Comparison of ENCODE assay signal across 8 cellular contexts in the genomic region with DNA sequence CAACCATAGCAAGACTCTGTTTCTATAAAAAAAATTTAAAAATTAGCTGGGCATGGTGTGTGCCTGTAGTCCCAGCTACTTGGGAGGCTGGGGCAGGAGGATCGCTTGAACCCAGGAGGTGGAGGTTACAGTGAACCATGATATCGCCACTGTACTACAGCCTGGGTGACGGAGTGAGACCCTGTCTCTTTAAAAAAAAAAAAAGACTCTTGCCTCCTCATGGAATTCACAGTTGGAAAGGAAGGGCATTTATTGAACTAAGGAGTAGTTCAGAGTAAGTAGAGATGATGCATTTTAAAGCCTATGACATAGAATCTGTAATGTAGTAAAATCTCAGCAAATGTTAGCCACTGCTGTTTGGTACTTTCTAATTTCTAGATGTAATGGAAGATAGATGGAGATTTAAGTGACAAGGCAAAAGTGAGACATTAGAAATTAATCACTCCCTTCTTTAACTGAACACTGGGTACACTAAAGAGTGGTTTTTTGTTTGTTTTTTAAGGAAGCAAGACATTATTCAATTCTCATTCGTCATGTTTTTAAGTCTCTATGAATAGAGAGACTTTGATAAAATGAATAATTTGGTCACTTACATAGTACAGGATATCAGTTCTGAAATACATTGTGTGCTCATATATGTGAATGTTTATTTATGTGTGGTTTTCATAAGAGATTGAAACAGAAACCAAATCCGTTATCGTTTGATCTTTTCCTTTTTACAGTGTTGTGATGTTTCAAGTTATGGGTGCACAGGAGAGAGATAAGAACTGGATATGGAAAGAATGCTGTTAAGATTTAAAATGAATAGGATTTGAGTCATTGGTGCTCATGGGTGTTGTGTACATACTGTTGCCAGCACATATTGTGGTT. TPM values are rescaled to one million over a fixed set of nuclear protein-coding genes. Genes with fewer than 3 reads are reported as not detected.
A peak's percentile ranks its signal among the peaks of the same experiment; 100 is the strongest.
DNase-seq lines count a peak whose midpoint lies in the region; ATAC-seq, FAIRE-seq and TF ChIP-seq lines count a peak whose summit lies in the region.

No MANE protein-coding gene starts in this region.

- H3K9ac ChIP-seq in mucosa of rectum (ENCODE audit: low read depth in 1 of 2, low read length in 2 of 2): peak overlapping the region; percentile 14 to 29

- DNase-seq in Caki2 (ENCODE audit: low read depth) (peak; percentile 63), LNCaP clone FGC (ENCODE audit: low read depth) (peak; percentile 52), bronchial epithelial cell (ENCODE audit: low read depth) (peak; percentile 89), head of caudate nucleus (no peak), HAP-1 (ENCODE audit: low spot score in 2 of 2) (no peak), mesothelial cell of epicardium (ENCODE audit: low spot score in 2 of 2, unreplicated experiment in 2 of 2) (no peak)

- H3K36me3 ChIP-seq in bronchial epithelial cell (ENCODE audit: control insufficient read depth, insufficient read depth, low read length) (peaks cover 3% of the 10 kb centered on the region), mucosa of rectum (ENCODE audit: control insufficient read depth in 2 of 2, insufficient read depth in 2 of 2, low read length in 2 of 2) (peaks cover 6 to 8% of the 10 kb centered on the region in 2 donors), HAP-1 (replicated peaks) (peaks cover 13% of the 10 kb centered on the region)

- no peak for FAIRE-seq in bronchial epithelial cell (lab: Jason Lieb, UNC)

- H3K27me3 ChIP-seq in bronchial epithelial cell (ENCODE audit: control insufficient read depth, insufficient read depth, low read length) (no peaks in the 10 kb centered on the region), mucosa of rectum (ENCODE audit: control insufficient read depth in 2 of 2, insufficient read depth in 2 of 2, low read length in 2 of 2) (no peaks in the 10 kb centered on the region), HAP-1 (ENCODE audit: low read depth) (no peaks in the 10 kb centered on the region)

- no peak overlapping the region for H3K27ac Mint-ChIP-seq in mesothelial cell of epicardium

- peaks cover 23% of the 10 kb centered on the region for H3K9me3 Mint-ChIP-seq in mesothelial cell of epicardium

- H3K4me3 Mint-ChIP-seq in mesothelial cell of epicardium: no peak overlapping the region

- no peak for TF ChIP-seq CTCF in LNCaP clone FGC (IDR thresholded peaks at IDR 0.05; ENCODE audit: control insufficient read depth, extremely low read depth, insufficient read depth)
- no peak for TF ChIP-seq CTCF in bronchial epithelial cell (IDR thresholded peaks at IDR 0.05; ENCODE audit: insufficient read depth, low read length, severe bottlenecking)
- no peak for TF ChIP-seq CTCF in mesothelial cell of epicardium (IDR thresholded peaks at IDR 0.05; ENCODE audit: unreplicated experiment)

- peak; percentile 68 for ATAC-seq in GM21528 (IDR thresholded peaks at IDR 0.05; ENCODE audit: low FRiP score, unreplicated experiment)

- no peaks in the 10 kb centered on the region for H3K27me3 Mint-ChIP-seq in mesothelial cell of epicardium (ENCODE audit: low read depth)

- intact Hi-C loops in head of caudate nucleus (cut with DNase I): no loop called here

- peak overlapping the region; percentile 5 to 39 for H3K27ac ChIP-seq in mucosa of rectum (ENCODE audit: low read depth in 2 of 2, low read length in 2 of 2)

- in situ Hi-C loops in Caki2 (cut with HindIII; ENCODE audit: low pct_unique_long_range_greater_than_20kb, low sequenced_read_pairs) (no loop called here), HAP-1 (cut with MboI; ENCODE audit: low sequenced_read_pairs) (no loop called here)

- peaks cover 8% of the 10 kb centered on the region for H3K4me1 Mint-ChIP-seq in mesothelial cell of epicardium

- H3K4me3 ChIP-seq in LNCaP clone FGC (ENCODE audit: low read depth, low read length): peak overlapping the region; percentile 21; the same call in 1 of the 2 replicates
- H3K4me3 ChIP-seq in bronchial epithelial cell (ENCODE audit: low read depth, low read length): no peak overlapping the region
- H3K4me3 ChIP-seq in mucosa of rectum (ENCODE audit: low read length in 2 of 2): peak overlapping the region in 1 of 2 donors; percentile 16
- no peak overlapping the region for H3K4me3 ChIP-seq in HAP-1

- H3K4me1 ChIP-seq in mucosa of rectum (ENCODE audit: control insufficient read depth in 2 of 2, insufficient read depth in 2 of 2, low read length in 2 of 2) (peaks cover 0 to 5% of the 10 kb centered on the region in 2 donors), HAP-1 (peaks cover 6% of the 10 kb centered on the region)

- peaks cover 25% of the 10 kb centered on the region for H3K36me3 Mint-ChIP-seq in mesothelial cell of epicardium

- peaks cover 0 to 10% of the 10 kb centered on the region in 2 donors for H3K9me3 ChIP-seq in mucosa of rectum (ENCODE audit: control insufficient read depth in 2 of 2, low read length in 2 of 2)
- peaks cover 5% of the 10 kb centered on the region; the same call in 1 of the 2 replicates for H3K9me3 ChIP-seq in HAP-1

RNA-seq across cellular contexts. Expression of a gene that starts 29.3 kb away (rescaled TPM):
- 12.0 and 16.8 TPM in 2 replicates for total RNA-seq in Caki2 (2014; rRNA removed; shearing (Covaris generic); ENCODE audit: low replicate concordance)
- total RNA-seq in bronchial epithelial cell: 24.5 and 29.2 TPM in 2 replicates
- total RNA-seq in mesothelial cell of epicardium: 10.1 to 12.9 TPM (median 12.8 TPM) in 3 replicates

Comparison
In these comparisons a context has a peak if more than half of its experiments do, and no peak if none do; other contexts are left out.
1. DNase-seq: peak in Caki2 (single experiment), LNCaP clone FGC (single experiment) and bronchial epithelial cell (single experiment); none in head of caudate nucleus (0 of 42), HAP-1 (0 of 2) and mesothelial cell of epicardium (0 of 2).